ENCODE assay signal across 8 cellular contexts in genomic region chr3:69671082-69671952, GRCh38.
DNase-seq lines count a peak whose midpoint lies in the region; TF ChIP-seq lines count a peak whose summit lies in the region.

No MANE protein-coding gene starts in this region.

- H3K27me3 ChIP-seq in OCI-LY1 (ENCODE audit: insufficient read depth, low read length) (no peaks in the 10 kb centered on the region), dorsolateral prefrontal cortex (peaks cover 0 to 4% (median 0%) of the 10 kb centered on the region in 45 donors)

- H3K79me2 ChIP-seq in OCI-LY1 (ENCODE audit: insufficient read depth, low read length): no peaks in the 10 kb centered on the region

- H3K9ac ChIP-seq in OCI-LY1 (ENCODE audit: low read length): no peak overlapping the region

- POLR2A ChIA-PET in AG04449 (lab: Yijun Ruan, JAX): interaction anchor here (0.5 kb wide), 1 partner anchor 113 kb away, joined by 7 read pairs; no protein-coding TSS in a partner anchor

- no peak overlapping the region for H2AFZ ChIP-seq in OCI-LY1 (ENCODE audit: low read length)

- no peak for DNase-seq in AG04449 (ENCODE audit: low read depth, low spot score)
- DNase-seq in GM12865 (ENCODE audit: low read depth): peak; percentile 35
- DNase-seq in dorsolateral prefrontal cortex: peak in 2 of 10 donors; percentile 29 to 54
- peak; percentile 81 for DNase-seq in midbrain (lab: John Stamatoyannopoulos, UW)
- no peak for DNase-seq in NCI-H2107 (lab: John Stamatoyannopoulos, UW)
- DNase-seq in NCI-H1436 treated with DMSO at 0.1 percent for 48 hours (lab: John Stamatoyannopoulos, UW): no peak
- DNase-seq in stimulated activated CD4-positive, alpha-beta T cell treated with anti-CD3 and anti-CD28 coated beads, Interleukin-2, amount 100 ng/mL, for 24 hours: no peak

- no peak overlapping the region for H3K4me2 ChIP-seq in OCI-LY1 (ENCODE audit: low read length)

- no peaks in the 10 kb centered on the region for H3K36me3 ChIP-seq in OCI-LY1 (ENCODE audit: insufficient read depth, low read length)

- CTCF ChIA-PET in AG04449 (lab: Yijun Ruan, JAX): interaction anchor here (0.8 to 4.8 kb wide), 14 partner anchors 9 to 570 kb away, joined by 3 to 37 read pairs (median 4); partner anchors contain the start of gene LMOD3

- H3K4me1 ChIP-seq in OCI-LY1 (ENCODE audit: insufficient read depth, low read length, severe bottlenecking): no peaks in the 10 kb centered on the region

- H3K9me3 ChIP-seq in OCI-LY1 (ENCODE audit: low read length): no peaks in the 10 kb centered on the region

- H3K9me2 ChIP-seq in OCI-LY1 (ENCODE audit: low read depth, low read length): no peaks in the 10 kb centered on the region

- peak; percentile 46 for TF ChIP-seq CTCF in AG04449 (IDR thresholded peaks at IDR 0.05; ENCODE audit: insufficient read depth, low read length, missing control alignments)
- peak; percentile 43 for TF ChIP-seq CTCF in GM12865 (IDR thresholded peaks at IDR 0.05; ENCODE audit: insufficient read depth, low read depth, low read length, missing control alignments)
- peak; percentile 63 for TF ChIP-seq CTCF in OCI-LY1 (IDR thresholded peaks at IDR 0.05; ENCODE audit: low read length)
- peak; percentile 65 to 97 (median 86) for TF ChIP-seq CTCF in dorsolateral prefrontal cortex (IDR thresholded peaks at IDR 0.05 in 54 of 56, conservative IDR thresholded peaks at IDR 0.05 in 2 of 56; ENCODE audit: low read depth in 1 of 56, partially characterized antibody in 56 of 56)

- H4K20me1 ChIP-seq in OCI-LY1 (ENCODE audit: insufficient read depth, low read length): no peaks in the 10 kb centered on the region

- no peak overlapping the region for H3K4me3 ChIP-seq in AG04449 (ENCODE audit: low read depth, low read length)
- H3K4me3 ChIP-seq in GM12865 (ENCODE audit: low read depth, low read length): no peak overlapping the region
- H3K4me3 ChIP-seq in OCI-LY1 (ENCODE audit: low read depth, low read length, poor library complexity, severe bottlenecking): no peak overlapping the region
- H3K4me3 ChIP-seq in dorsolateral prefrontal cortex: peak overlapping the region in 1 of 59 donors; percentile 26

- H3K27ac ChIP-seq in OCI-LY1 (ENCODE audit: low read depth, low read length, poor library complexity, severe bottlenecking) (no peak overlapping the region), dorsolateral prefrontal cortex (peak overlapping the region in 26 of 59 donors; percentile 5 to 75 (median 37))

- intact Hi-C loops in dorsolateral prefrontal cortex (cut with DNase I): loop anchor here (5.0 to 10.0 kb wide), 5 partner anchors 229 to 509 kb away; no protein-coding TSS in a partner anchor

- H3F3A ChIP-seq in OCI-LY1 (ENCODE audit: insufficient read depth, low read length): no peaks in the 10 kb centered on the region

Comparison
In these comparisons a context has a peak if more than half of its experiments do, and no peak if none do; other contexts are left out.
1. DNase-seq: peak in GM12865 (single experiment) and midbrain (single experiment); none in AG04449 (single experiment), NCI-H2107 (single experiment), NCI-H1436 treated with DMSO at 0.1 percent for 48 hours (single experiment) and stimulated activated CD4-positive, alpha-beta T cell treated with anti-CD3 and anti-CD28 coated beads, Interleukin-2, amount 100 ng/mL, for 24 hours (0 of 2).
2. Peak in every context shown above with its lines, with median percentiles within 50 percentile points of each other: CTCF ChIP-seq.